In the genomic region with DNA sequence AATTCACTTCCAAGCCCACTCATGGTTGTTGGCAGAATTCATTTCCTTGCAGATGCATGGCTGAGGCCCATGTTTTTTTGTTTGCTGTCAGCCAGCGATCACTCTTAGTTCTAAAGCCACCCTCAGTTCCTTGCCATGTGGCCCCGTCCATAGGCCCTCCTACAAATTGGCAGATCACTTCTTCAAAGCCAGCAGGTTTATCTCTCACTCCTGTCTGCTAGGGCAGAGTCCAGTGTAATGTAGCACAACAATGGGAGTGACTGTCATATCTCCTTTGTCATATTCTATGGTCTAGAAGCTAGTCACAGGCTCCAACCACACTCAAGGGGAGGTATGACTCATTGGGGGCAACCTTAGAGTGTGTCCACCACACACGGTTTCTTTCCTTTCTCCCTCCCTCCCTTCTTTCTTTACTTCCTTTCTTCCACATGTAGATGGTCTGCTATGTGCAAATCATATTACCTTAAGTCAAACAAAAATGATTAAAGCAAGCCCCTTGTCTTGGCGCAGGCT, we compare ENCODE assay signal across 30 cellular contexts.
DNase-seq lines count a peak whose midpoint lies in the region; ATAC-seq, FAIRE-seq and TF ChIP-seq lines count a peak whose summit lies in the region.
"Had no signal": no experiment of that assay in that cellular context is flagged by ENCODE, and none has a peak within 500 bp of the region (broad histone marks: within the 10 kb centered on the region; RNA-seq: fewer than 3 reads in every experiment).

No MANE protein-coding gene starts in this region.

- FAIRE-seq in HepG2 (lab: Jason Lieb, UNC): no peak
- FAIRE-seq: GM19239, kidney, small intestine had no signal

- no peaks in the 10 kb centered on the region for H3K9me3 Mint-ChIP-seq in activated T-helper 17 cell treated with anti-CD3 and anti-CD28 coated beads, Interleukin-2, amount 50 U/mL, for 72 hours
- H3K9me3 Mint-ChIP-seq: activated T-cell treated with anti-CD3 and anti-CD28 coated beads, Interleukin-2, amount 50 U/mL, for 24 hours; GM23338 had no signal

- H3K27ac Mint-ChIP-seq in activated T-helper 17 cell treated with anti-CD3 and anti-CD28 coated beads, Interleukin-2, amount 50 U/mL, for 72 hours: no peak overlapping the region
- H3K27ac Mint-ChIP-seq: activated T-cell treated with anti-CD3 and anti-CD28 coated beads, Interleukin-2, amount 50 U/mL, for 24 hours; brain; dendritic cell treated with granulocyte-macrophage colony-stimulating factor and Interleukin-4, amounts not matched to agents 40 ng/mL and 50 ng/mL, for 4 days; GM23338; neural progenitor cell had no signal

- H2AFZ ChIP-seq in HepG2 (ENCODE audit: low read length): no peak overlapping the region
- H2AFZ ChIP-seq: neural progenitor cell, parathyroid adenoma had no signal

- no TSS peak for BruUV-seq in HepG2 (replicated peaks; lab: Mats Ljungman, UMichigan)

- no peaks in the 10 kb centered on the region for H4K20me1 ChIP-seq in HepG2 (ENCODE audit: insufficient read depth, low read length)

- H3K27me3 Mint-ChIP-seq in activated T-helper 17 cell treated with anti-CD3 and anti-CD28 coated beads, Interleukin-2, amount 50 U/mL, for 72 hours: peaks cover 18% of the 10 kb centered on the region
- H3K27me3 Mint-ChIP-seq: brain; dendritic cell treated with granulocyte-macrophage colony-stimulating factor and Interleukin-4, amounts not matched to agents 40 ng/mL and 50 ng/mL, for 4 days had no signal

- ATAC-seq in HepG2 (no peak), right lobe of liver (no peak), HG03432 (IDR thresholded peaks at IDR 0.05; ENCODE audit: unreplicated experiment) (peak; percentile 70), GM19035 (IDR thresholded peaks at IDR 0.05; ENCODE audit: unreplicated experiment) (no peak)
- peak; percentile 71 for ATAC-seq in activated T-helper 17 cell treated with anti-CD3 and anti-CD28 coated beads, Interleukin-2, amount 50 U/mL, for 72 hours (replicated peaks)
- ATAC-seq: activated CD4-positive, CD25-positive, alpha-beta regulatory T cell treated with anti-CD3 and anti-CD28 coated beads, Interleukin-2, amount 50 U/mL, for 24 hours; esophagus mucosa; foreskin keratinocyte; GM23338; heart right ventricle had no signal

- DNase-seq in HepG2 (ENCODE audit: low spot score) (no peak), right lobe of liver (no peak), adrenal gland (no peak), NCI-H446 (lab: John Stamatoyannopoulos, UW) (no peak)
- DNase-seq: activated naive CD4-positive, alpha-beta T cell; activated T-cell treated with anti-CD3 and anti-CD28 coated beads, Interleukin-2, amount 50 U/mL, for 24 hours; amniotic stem cell; CD8-positive, alpha-beta memory T cell; foreskin keratinocyte; heart right ventricle; kidney; NCI-H1417; NCI-H2029; NCI-H524; NK-92 treated with Interleukin-12 subunit alpha and Interleukin-12 subunit beta, amount 100 ng/mL, for 24 hours; Right ventricle myocardium superior; small intestine; thyroid gland had no signal

- TF ChIP-seq EP300 in HepG2 (IDR thresholded peaks at IDR 0.05; ENCODE audit: low read depth in 2 of 2, low read length in 2 of 2): no peak
- no peak for TF ChIP-seq EP300 in HepG2 (CRISPR knock-in tag; IDR thresholded peaks at IDR 0.05; ENCODE audit: borderline replicate concordance)

- H3K4me1 ChIP-seq in HepG2 (ENCODE audit: insufficient read depth, low read length) (no peaks in the 10 kb centered on the region), right lobe of liver (no peaks in the 10 kb centered on the region), adrenal gland (replicated peaks in 1 of 2) (no peaks in the 10 kb centered on the region)
- H3K4me1 ChIP-seq: foreskin keratinocyte, heart right ventricle, neural progenitor cell, parathyroid adenoma, thyroid gland, vagina had no signal

- WGBS in HepG2 (ENCODE audit: low lambda C conversion rate): 3% methylated on average over 4 of the region's 4 CpGs
- WGBS in right lobe of liver (ENCODE audit: insufficient coverage, low coverage, low lambda C conversion rate, missing lambda C conversion rate): 72% methylated on average over 4 of the region's 4 CpGs
- 79 to 86% (median 82%) methylated on average over 4 of the region's 4 CpGs for WGBS in adrenal gland, 4 donors

- no peaks in the 10 kb centered on the region for H3K4me1 Mint-ChIP-seq in activated T-helper 17 cell treated with anti-CD3 and anti-CD28 coated beads, Interleukin-2, amount 50 U/mL, for 72 hours
- H3K4me1 Mint-ChIP-seq: CD8-positive, alpha-beta memory T cell; neural progenitor cell had no signal

- H3K36me3 ChIP-seq in HepG2 (replicated peaks in 1 of 2; ENCODE audit: control insufficient read depth in 1 of 2, insufficient read depth in 2 of 2, low read length in 2 of 2): no peaks in the 10 kb centered on the region
- H3K36me3 ChIP-seq in right lobe of liver: no peaks in the 10 kb centered on the region
- no peaks in the 10 kb centered on the region for H3K36me3 ChIP-seq in adrenal gland (replicated peaks in 1 of 2)
- H3K36me3 ChIP-seq: heart right ventricle, neural progenitor cell, thyroid gland, vagina had no signal

- no peaks in the 10 kb centered on the region for H3K79me2 ChIP-seq in HepG2 (ENCODE audit: insufficient read depth, low read length)
- H3K79me2 ChIP-seq: parathyroid adenoma had no signal

- TF ChIP-seq POLR2A in HepG2 (IDR thresholded peaks at IDR 0.05; ENCODE audit: insufficient read depth in 1 of 2, low read depth in 2 of 2, low read length in 2 of 2) (no peak), right lobe of liver (IDR thresholded peaks at IDR 0.05) (no peak), adrenal gland (IDR thresholded peaks at IDR 0.05) (no peak)

- TF ChIP-seq RAD21 in HepG2 (CRISPR knock-in tag; IDR thresholded peaks at IDR 0.05): no peak

- no peak overlapping the region for H3K9ac ChIP-seq in HepG2 (ENCODE audit: insufficient read depth, low read depth, low read length)
- H3K9ac ChIP-seq: neural progenitor cell, parathyroid adenoma had no signal

- CTCF ChIA-PET in HepG2 (lab: Yijun Ruan, JAX; ENCODE audit: low intra/inter-chr PET ratio, low total read pairs): no interaction called here

- no peaks in the 10 kb centered on the region for H3K27me3 ChIP-seq in HepG2 (ENCODE audit: control insufficient read depth in 1 of 2, insufficient read depth in 2 of 2, low read length in 2 of 2)
- no peaks in the 10 kb centered on the region for H3K27me3 ChIP-seq in right lobe of liver
- no peaks in the 10 kb centered on the region for H3K27me3 ChIP-seq in adrenal gland
- H3K27me3 ChIP-seq: foreskin keratinocyte, heart right ventricle, neural progenitor cell, thyroid gland, vagina had no signal

- TF ChIP-seq CTCF in HepG2 (CRISPR knock-in tag; IDR thresholded peaks at IDR 0.05): no peak
- TF ChIP-seq CTCF in right lobe of liver (IDR thresholded peaks at IDR 0.05): no peak
- TF ChIP-seq CTCF in adrenal gland (IDR thresholded peaks at IDR 0.05): no peak

- in situ Hi-C loops in HepG2 (cut with HindIII; ENCODE audit: extremely low pct_ligation_motif_present, low pct_unique_long_range_greater_than_20kb): no loop called here

- intact Hi-C loops in HepG2 (cut with micrococcal nuclease; ENCODE audit: unreplicated experiment) (no loop called here), right lobe of liver (cut with DNase I) (no loop called here), adrenal gland (cut with DNase I) (no loop called here)

- H3K4me2 ChIP-seq in HepG2 (ENCODE audit: low read depth, low read length): no peak overlapping the region
- H3K4me2 ChIP-seq: GM23338, neural progenitor cell had no signal

- no peak overlapping the region for H3K4me3 Mint-ChIP-seq in activated T-helper 17 cell treated with anti-CD3 and anti-CD28 coated beads, Interleukin-2, amount 50 U/mL, for 72 hours
- H3K4me3 Mint-ChIP-seq: activated T-cell treated with anti-CD3 and anti-CD28 coated beads, Interleukin-2, amount 50 U/mL, for 24 hours; brain; CD8-positive, alpha-beta memory T cell; dendritic cell treated with granulocyte-macrophage colony-stimulating factor and Interleukin-4, amounts not matched to agents 40 ng/mL and 50 ng/mL, for 4 days; GM23338; neural progenitor cell had no signal

- H3K27ac ChIP-seq in HepG2 (ENCODE audit: extremely low read length, insufficient read depth, low read length) (no peak overlapping the region), right lobe of liver (no peak overlapping the region), adrenal gland (no peak overlapping the region)
- H3K27ac ChIP-seq: foreskin keratinocyte, heart right ventricle, neural progenitor cell, parathyroid adenoma, thyroid gland, vagina had no signal

- H3K36me3 Mint-ChIP-seq in activated T-helper 17 cell treated with anti-CD3 and anti-CD28 coated beads, Interleukin-2, amount 50 U/mL, for 72 hours (ENCODE audit: low read depth): no peaks in the 10 kb centered on the region
- H3K36me3 Mint-ChIP-seq: brain; CD8-positive, alpha-beta memory T cell; neural progenitor cell had no signal

- no peak overlapping the region for H3K4me3 ChIP-seq in HepG2 (replicated peaks in 1 of 3; ENCODE audit: insufficient read depth in 1 of 3, low read depth in 2 of 3, low read length in 3 of 3)
- no peak overlapping the region for H3K4me3 ChIP-seq in right lobe of liver
- no peak overlapping the region for H3K4me3 ChIP-seq in adrenal gland
- H3K4me3 ChIP-seq: GM23338, heart right ventricle, neural progenitor cell, thyroid gland, vagina had no signal

- H3K9me3 ChIP-seq in HepG2 (ENCODE audit: low read length) (no peaks in the 10 kb centered on the region), right lobe of liver (no peaks in the 10 kb centered on the region), adrenal gland (replicated peaks in 1 of 3) (no peaks in the 10 kb centered on the region)
- H3K9me3 ChIP-seq: heart right ventricle, thyroid gland, vagina had no signal

- POLR2A ChIA-PET in HepG2 (lab: Yijun Ruan, JAX): no interaction called here

TF ChIP-seq in HepG2, 621 proteins besides CTCF, POLR2A, EP300 and RAD21:
- TF ChIP-seq ZNF543 (CRISPR knock-in tag; IDR thresholded peaks at IDR 0.05) (peak; percentile 91), SNAI1 (CRISPR knock-in tag; IDR thresholded peaks at IDR 0.05; ENCODE audit: borderline replicate concordance) (no peak)

Comparison
In these comparisons a context has a peak if more than half of its experiments do, and no peak if none do; other contexts are left out.
1. ATAC-seq: peak in HG03432 (single experiment) and activated T-helper 17 cell treated with anti-CD3 and anti-CD28 coated beads, Interleukin-2, amount 50 U/mL, for 72 hours (single experiment); none in HepG2 (single experiment), right lobe of liver (0 of 4) and GM19035 (single experiment).